In the genomic region with DNA sequence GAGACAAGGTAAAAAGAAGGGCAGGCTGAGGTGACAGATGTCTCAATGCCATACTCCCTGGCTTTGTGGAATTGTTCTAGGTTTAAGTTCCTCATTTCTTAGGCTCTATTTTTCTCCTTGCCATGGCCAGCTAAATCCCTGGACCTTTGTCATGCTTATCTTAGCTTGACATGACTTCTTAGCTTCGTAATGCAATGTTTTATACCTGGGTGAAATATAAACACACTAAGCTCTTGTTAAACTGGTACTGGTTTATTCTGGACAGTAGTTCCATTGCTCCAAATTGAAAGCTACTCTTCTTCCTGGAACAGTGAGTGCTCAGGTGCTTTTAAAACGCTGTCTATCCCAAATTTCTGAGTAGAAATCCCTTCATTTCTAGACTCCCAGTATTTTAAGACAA, we compare ENCODE assay signal across 32 cellular contexts.
"Had no signal": no experiment of that assay in that cellular context is flagged by ENCODE, and none has a peak within 500 bp of the region (broad histone marks: within the 10 kb centered on the region; RNA-seq: fewer than 3 reads in every experiment).

No MANE protein-coding gene starts in this region.

- H3K4me3 ChIP-seq: coronary artery, dorsolateral prefrontal cortex, esophagus muscularis mucosa, gastroesophageal sphincter, heart right ventricle, hepatocyte had no signal

- H3K4me1 ChIP-seq: esophagus muscularis mucosa, gastroesophageal sphincter had no signal

- H3K4me1 Mint-ChIP-seq: activated T-helper 17 cell treated with anti-CD3 and anti-CD28 coated beads, Interleukin-2, amount 50 U/mL, for 72 hours; central memory CD8-positive, alpha-beta T cell; T-helper 17 cell had no signal

- H3K79me2 ChIP-seq: hepatocyte had no signal

- H2AFZ ChIP-seq: hepatocyte had no signal

- H3K9me3 Mint-ChIP-seq: activated CD8-positive, alpha-beta T cell treated with anti-CD3 and anti-CD28 coated beads for 36 hours; activated T-cell treated with anti-CD3 and anti-CD28 coated beads, Interleukin-2, amount 50 U/mL, for 4 hours; activated T-helper 17 cell treated with anti-CD3 and anti-CD28 coated beads, Interleukin-2, amount 50 U/mL, for 72 hours; central memory CD8-positive, alpha-beta T cell; endodermal cell; T-helper 2 cell treated with Interferon-gamma antibody and Interleukin-4, amounts not matched to agents 5 μg/mL and 100 μg/mL, for 36 hours had no signal

- H3K9me3 ChIP-seq: esophagus muscularis mucosa, gastroesophageal sphincter had no signal

- ATAC-seq: activated CD4-positive, CD25-positive, alpha-beta regulatory T cell treated with anti-CD3 and anti-CD28 coated beads, Interleukin-2, amount 50 U/mL, for 24 hours; activated CD8-positive, alpha-beta T cell treated with anti-CD3 and anti-CD28 coated beads for 36 hours; activated T-cell treated with anti-CD3 and anti-CD28 coated beads, Interleukin-2, amount 50 U/mL, for 4 hours; activated T-helper 17 cell treated with anti-CD3 and anti-CD28 coated beads, Interleukin-2, amount 50 U/mL, for 72 hours; gastroesophageal sphincter; heart right ventricle; T-helper 17 cell had no signal

- H3K4me2 ChIP-seq: hepatocyte had no signal

- DNase-seq: activated CD4-positive, alpha-beta T cell treated with anti-CD3 and anti-CD28 coated beads for 48 hours; activated CD4-positive, alpha-beta T cell treated with anti-CD3 and anti-CD28 coated beads, Interleukin-2, amount 50 U/mL, for 1 hour; activated CD4-positive, alpha-beta T cell treated with anti-CD3 and anti-CD28 coated beads, Interleukin-2, amount 50 U/mL, for 48 hours; activated CD8-positive, alpha-beta memory T cell treated with anti-CD3 and anti-CD28 coated beads for 24 hours; activated CD8-positive, alpha-beta T cell treated with anti-CD3 and anti-CD28 coated beads for 36 hours; activated effector memory CD4-positive, alpha-beta T cell treated with Interleukin-2 at 50 U/mL for 16 hours; activated gamma-delta T cell treated with Interleukin-2 at 50 U/mL for 16 hours; activated naive CD4-positive, alpha-beta T cell treated with anti-CD3 and anti-CD28 coated beads, Interleukin-2, amount 50 U/mL, for 16 hours; activated naive CD4-positive, alpha-beta T cell treated with Interleukin-2 at 50 U/mL for 16 hours; activated T-cell treated with anti-CD3 and anti-CD28 coated beads, Interleukin-2, amount 50 U/mL, for 4 hours; amniotic stem cell; anterior cingulate cortex; brain microvascular endothelial cell; dorsolateral prefrontal cortex; effector memory CD4-positive, alpha-beta T cell; endodermal cell; foreskin melanocyte; heart right ventricle; T-helper 17 cell; T1000 had no signal

- H3K4me3 Mint-ChIP-seq: activated CD8-positive, alpha-beta T cell treated with anti-CD3 and anti-CD28 coated beads for 36 hours; activated naive CD8-positive, alpha-beta T cell; activated T-cell treated with anti-CD3 and anti-CD28 coated beads, Interleukin-2, amount 50 U/mL, for 4 hours; activated T-helper 17 cell treated with anti-CD3 and anti-CD28 coated beads, Interleukin-2, amount 50 U/mL, for 72 hours; central memory CD8-positive, alpha-beta T cell; dendritic cell treated with granulocyte-macrophage colony-stimulating factor and Interleukin-4, amounts not matched to agents 40 ng/mL and 50 ng/mL, for 4 days; endodermal cell; T-helper 17 cell; T-helper 2 cell treated with Interferon-gamma antibody and Interleukin-4, amounts not matched to agents 5 μg/mL and 100 μg/mL, for 36 hours had no signal

- H3K27ac ChIP-seq: brain microvascular endothelial cell, coronary artery, dorsolateral prefrontal cortex, esophagus muscularis mucosa, gastroesophageal sphincter, heart right ventricle, hepatocyte had no signal

- H3K36me3 Mint-ChIP-seq: activated naive CD8-positive, alpha-beta T cell had no signal

- FAIRE-seq: astrocyte, bronchial epithelial cell had no signal

- H3K27me3 ChIP-seq: brain microvascular endothelial cell, dorsolateral prefrontal cortex, esophagus muscularis mucosa, gastroesophageal sphincter, heart right ventricle, hepatocyte had no signal

- H3K27ac Mint-ChIP-seq: activated CD8-positive, alpha-beta T cell treated with anti-CD3 and anti-CD28 coated beads for 36 hours; activated naive CD8-positive, alpha-beta T cell; activated T-helper 17 cell treated with anti-CD3 and anti-CD28 coated beads, Interleukin-2, amount 50 U/mL, for 72 hours; dendritic cell treated with granulocyte-macrophage colony-stimulating factor and Interleukin-4, amounts not matched to agents 40 ng/mL and 50 ng/mL, for 4 days; endodermal cell; T-helper 17 cell; T-helper 2 cell treated with Interferon-gamma antibody and Interleukin-4, amounts not matched to agents 5 μg/mL and 100 μg/mL, for 36 hours had no signal

- H3K36me3 ChIP-seq: brain microvascular endothelial cell, esophagus muscularis mucosa, gastroesophageal sphincter, heart right ventricle had no signal
